In genomic region chr12:119804011-119804641, GRCh38 we compare ENCODE assay signal across 1 cellular context.
TF ChIP-seq lines count a peak whose summit lies in the region.

No MANE protein-coding gene starts in this region.

TF ChIP-seq in K562, 482 proteins besides CTCF, POLR2A, EP300 and RAD21 (continued from another document):
- TF ChIP-seq ZBTB2 (IDR thresholded peaks at IDR 0.05): no peak
- TF ChIP-seq ZNF695 (CRISPR knock-in tag; IDR thresholded peaks at IDR 0.05): no peak
- no peak for TF ChIP-seq ZNF518B (CRISPR knock-in tag; IDR thresholded peaks at IDR 0.05)
- peak in 1 of 2 experiments; percentile 49; a peak in 2 of 4 replicates for TF ChIP-seq MNT (conservative IDR thresholded peaks at IDR 0.05)
- TF ChIP-seq TBL1XR1 (IDR thresholded peaks at IDR 0.05; ENCODE audit: low read length in 2 of 2): no peak
- no peak for TF ChIP-seq ZNF133 (CRISPR knock-in tag; IDR thresholded peaks at IDR 0.05)
- no peak for TF ChIP-seq ZNF79 (CRISPR knock-in tag; IDR thresholded peaks at IDR 0.05; ENCODE audit: low read depth)
- peak; percentile 78; the same call in 1 of the 2 replicates for TF ChIP-seq ZKSCAN1 (IDR thresholded peaks at IDR 0.05; ENCODE audit: low read depth, low read length)
- no peak for TF ChIP-seq RFX5 (IDR thresholded peaks at IDR 0.05; ENCODE audit: low read depth, low read length)
- TF ChIP-seq TRIM24 (IDR thresholded peaks at IDR 0.05): no peak
- 0 out of 2 replicates have a peak, but pooled peaks have one; percentile 12 for TF ChIP-seq BHLHE40 (IDR thresholded peaks at IDR 0.05; ENCODE audit: low read length)
- TF ChIP-seq ILK (tag; IDR thresholded peaks at IDR 0.05; ENCODE audit: borderline replicate concordance, low read depth): no peak
- no peak for TF ChIP-seq GABPB1 (CRISPR knock-in tag; IDR thresholded peaks at IDR 0.05)
- no peak for TF ChIP-seq TFE3 (CRISPR knock-in tag; IDR thresholded peaks at IDR 0.05)
- no peak for TF ChIP-seq ARID3A (IDR thresholded peaks at IDR 0.05; ENCODE audit: borderline replicate concordance, low read depth, low read length)
- TF ChIP-seq ZNF143 (CRISPR knock-in tag; IDR thresholded peaks at IDR 0.05): no peak
- TF ChIP-seq CREB3 (tag; conservative IDR thresholded peaks at IDR 0.05; ENCODE audit: low read depth): no peak
- TF ChIP-seq NCOA1 (IDR thresholded peaks at IDR 0.05; ENCODE audit: low read depth): no peak
- TF ChIP-seq HMGN3 (IDR thresholded peaks at IDR 0.05; ENCODE audit: borderline replicate concordance, extremely low read depth, insufficient read length, low read depth, low read length): no peak
- TF ChIP-seq PATZ1 (CRISPR knock-in tag; IDR thresholded peaks at IDR 0.05; ENCODE audit: borderline replicate concordance): no peak
- TF ChIP-seq ARID4B (CRISPR knock-in tag; IDR thresholded peaks at IDR 0.05): no peak
- no peak for TF ChIP-seq ZNF431 (CRISPR knock-in tag; IDR thresholded peaks at IDR 0.05)
- TF ChIP-seq ZBTB26 (CRISPR knock-in tag; IDR thresholded peaks at IDR 0.05): no peak
- TF ChIP-seq STAT6 (CRISPR knock-in tag; IDR thresholded peaks at IDR 0.05): no peak
- 0 out of 2 replicates have a peak, but pooled peaks have one; percentile 29 for TF ChIP-seq RB1 (IDR thresholded peaks at IDR 0.05; ENCODE audit: low read depth)
- TF ChIP-seq ZNF586 (CRISPR knock-in tag; conservative IDR thresholded peaks at IDR 0.05): no peak
- TF ChIP-seq FOS (IDR thresholded peaks at IDR 0.05; ENCODE audit: extremely low read depth, insufficient read length): peak; percentile 6
- TF ChIP-seq MCM3 (IDR thresholded peaks at IDR 0.05): no peak
- no peak for TF ChIP-seq NCOA2 (IDR thresholded peaks at IDR 0.05; ENCODE audit: partially characterized antibody in 2 of 2)
- TF ChIP-seq MTA1 (IDR thresholded peaks at IDR 0.05; ENCODE audit: borderline replicate concordance): no peak
- no peak for TF ChIP-seq LCOR (CRISPR knock-in tag; IDR thresholded peaks at IDR 0.05)
- no peak for TF ChIP-seq SIX5 (IDR thresholded peaks at IDR 0.05; ENCODE audit: borderline replicate concordance in 1 of 2, insufficient read depth in 1 of 2, low read depth in 1 of 2, low read length in 2 of 2)
